Comparison of ENCODE assay signal across 19 cellular contexts in the genomic region with DNA sequence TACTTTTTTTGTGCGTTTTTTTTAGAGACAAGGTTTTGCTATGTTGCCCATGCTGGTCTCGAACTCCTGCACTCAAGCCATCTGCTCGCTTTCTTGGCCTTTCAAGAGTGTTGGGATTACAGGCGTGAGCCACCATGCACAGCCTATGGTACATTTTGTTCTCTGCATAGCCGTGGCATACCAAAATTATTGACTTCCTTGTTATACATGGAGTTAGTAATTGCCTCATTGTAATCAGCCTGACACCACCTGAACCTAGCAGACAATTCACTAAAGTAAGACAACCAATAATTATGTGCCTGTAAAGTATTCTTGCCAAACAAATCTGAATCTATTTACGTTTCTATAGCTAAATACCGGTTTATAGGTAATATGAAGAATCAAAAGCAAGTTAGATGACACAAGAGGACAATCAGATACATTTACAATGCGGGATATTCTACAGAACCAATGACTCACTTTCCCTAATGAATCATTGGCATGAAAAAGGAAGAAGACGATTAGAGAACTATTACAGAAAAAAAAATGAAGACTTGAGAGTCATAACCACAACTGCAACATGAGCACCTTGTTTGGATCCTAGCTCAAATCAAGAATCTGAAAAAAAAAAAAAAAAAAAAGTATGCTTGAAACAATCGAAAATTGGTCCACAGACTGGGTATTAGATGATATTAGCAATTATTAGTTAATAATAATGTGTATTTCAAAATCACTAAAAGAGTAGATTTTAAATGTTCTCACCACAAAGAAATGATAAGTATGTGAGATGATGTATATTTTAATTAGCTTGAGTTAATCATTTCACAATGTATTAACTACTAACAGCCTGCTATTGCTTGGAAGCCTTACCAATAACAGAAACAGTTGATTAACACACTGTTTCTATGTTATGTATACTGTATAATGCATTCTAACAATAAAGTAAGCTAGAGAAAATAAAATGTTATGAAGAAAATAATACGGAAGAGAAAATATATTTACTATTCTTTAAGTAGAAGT. TPM values are rescaled to one million over a fixed set of nuclear protein-coding genes. Genes with fewer than 3 reads are reported as not detected.
DNase-seq lines count a peak whose midpoint lies in the region; ATAC-seq and TF ChIP-seq lines count a peak whose summit lies in the region.
"Had no signal": no experiment of that assay in that cellular context is flagged by ENCODE, and none has a peak within 500 bp of the region (broad histone marks: within the 10 kb centered on the region; RNA-seq: fewer than 3 reads in every experiment).

No MANE protein-coding gene starts in this region.

- H3K79me2 ChIP-seq in GM23248 (ENCODE audit: insufficient read depth) (no peaks in the 10 kb centered on the region), Loucy (ENCODE audit: insufficient read depth, low read length) (no peaks in the 10 kb centered on the region)

- no peaks in the 10 kb centered on the region for H3K9me3 ChIP-seq in GM23248 (ENCODE audit: low read depth)
- no peaks in the 10 kb centered on the region for H3K9me3 ChIP-seq in Loucy (ENCODE audit: insufficient read depth, low read depth, low read length)
- H3K9me3 ChIP-seq in lower lobe of right lung: no peaks in the 10 kb centered on the region
- H3K9me3 ChIP-seq: BLaER1, esophagus muscularis mucosa, MG63, psoas muscle had no signal

- no peaks in the 10 kb centered on the region for H3F3A ChIP-seq in GM23248 (ENCODE audit: insufficient read depth)
- no peaks in the 10 kb centered on the region for H3F3A ChIP-seq in Loucy (ENCODE audit: low read depth)

- no peak for ATAC-seq in lower lobe of right lung
- ATAC-seq: psoas muscle had no signal

- TF ChIP-seq CTCF in Loucy (conservative IDR thresholded peaks at IDR 0.05; ENCODE audit: low read length) (no peak), astrocyte of the cerebellum (IDR thresholded peaks at IDR 0.05; ENCODE audit: low read depth, low read length, missing control alignments) (no peak), lower lobe of right lung (IDR thresholded peaks at IDR 0.05) (no peak)

- no peak overlapping the region for H3K9ac ChIP-seq in GM23248
- H3K9ac ChIP-seq in Loucy (ENCODE audit: low read depth, low read length, poor library complexity, severe bottlenecking): no peak overlapping the region
- H3K9ac ChIP-seq: BLaER1 had no signal

- H3K9me2 ChIP-seq in GM23248 (ENCODE audit: insufficient read depth) (no peaks in the 10 kb centered on the region), Loucy (replicated peaks; ENCODE audit: low read depth, low read length) (no peaks in the 10 kb centered on the region)

- H3K4me2 ChIP-seq in GM23248 (ENCODE audit: unreplicated experiment) (no peak overlapping the region), Loucy (ENCODE audit: low read depth, low read length, poor library complexity, severe bottlenecking) (no peak overlapping the region)
- H3K4me2 ChIP-seq: BLaER1 had no signal

- WGBS in GM23248 (ENCODE audit: low coverage in 1 of 2, low lambda C conversion rate in 2 of 2, missing lambda C conversion rate in 2 of 2), 2 experiments: 28 to 38% methylated on average over 11 of the region's 11 CpGs

- no peaks in the 10 kb centered on the region for H3K4me1 ChIP-seq in GM23248 (ENCODE audit: insufficient read depth)
- H3K4me1 ChIP-seq in Loucy (ENCODE audit: insufficient read depth, low read length, poor library complexity, severe bottlenecking): no peaks in the 10 kb centered on the region
- no peaks in the 10 kb centered on the region for H3K4me1 ChIP-seq in lower lobe of right lung
- H3K4me1 ChIP-seq: BLaER1, esophagus muscularis mucosa, psoas muscle had no signal

- in situ Hi-C loops in GM23248 (cut with MboI): no loop called here
- in situ Hi-C loops in astrocyte of the cerebellum (cut with HindIII; ENCODE audit: low sequenced_read_pairs): no loop called here

- H3K4me3 ChIP-seq in GM23248 (no peak overlapping the region), Loucy (ENCODE audit: low read length, poor library complexity, severe bottlenecking) (no peak overlapping the region), astrocyte of the cerebellum (ENCODE audit: low read depth, low read length) (no peak overlapping the region), lower lobe of right lung (no peak overlapping the region)
- H3K4me3 ChIP-seq: BLaER1, esophagus muscularis mucosa, MG63, psoas muscle had no signal

- H4K20me1 ChIP-seq in GM23248 (ENCODE audit: insufficient read depth) (no peaks in the 10 kb centered on the region), Loucy (ENCODE audit: insufficient read depth, low read length, poor library complexity, severe bottlenecking) (no peaks in the 10 kb centered on the region)
- H4K20me1 ChIP-seq: BLaER1 had no signal

- intact Hi-C loops in lower lobe of right lung (cut with DNase I): no loop called here

- no peak overlapping the region for H2AFZ ChIP-seq in GM23248
- H2AFZ ChIP-seq in Loucy (ENCODE audit: low read length): 0 out of 2 replicates have a peak overlapping the region, but pooled peaks have one; percentile 4

- H3K27ac ChIP-seq in GM23248: no peak overlapping the region
- H3K27ac ChIP-seq in lower lobe of right lung: no peak overlapping the region
- H3K27ac ChIP-seq: BLaER1, esophagus muscularis mucosa, psoas muscle had no signal

- H3K27me3 ChIP-seq in GM23248 (replicated peaks; ENCODE audit: insufficient read depth): no peaks in the 10 kb centered on the region
- H3K27me3 ChIP-seq in Loucy (ENCODE audit: insufficient read depth, low read length, poor library complexity, severe bottlenecking): no peaks in the 10 kb centered on the region
- no peaks in the 10 kb centered on the region for H3K27me3 ChIP-seq in lower lobe of right lung (ENCODE audit: low read depth)
- H3K27me3 ChIP-seq: BLaER1, esophagus muscularis mucosa, MG63 had no signal

- DNase-seq in GM23248 (peak; percentile 8), astrocyte of the cerebellum (ENCODE audit: low read depth) (peak; percentile 59), kidney tubule cell (ENCODE audit: low spot score) (peak; percentile 87), epidermal melanocyte (ENCODE audit: insufficient read length, low spot score) (no peak), NCI-H187 (lab: John Stamatoyannopoulos, UW) (no peak), lower lobe of right lung (no peak)
- DNase-seq: activated CD4-positive, alpha-beta T cell treated with anti-CD3 and anti-CD28 coated beads, Interleukin-2, amount 50 U/mL, for 4 hours; activated naive CD4-positive, alpha-beta T cell treated with anti-CD3 and anti-CD28 coated beads, Interleukin-2, amount 50 U/mL, for 16 hours; activated T-cell treated with anti-CD3 and anti-CD28 coated beads for 4 hours; islet precursor cell; MG63; NCI-H524; nephron progenitor cell; psoas muscle had no signal

- H3K36me3 ChIP-seq in GM23248 (ENCODE audit: low read depth) (no peaks in the 10 kb centered on the region), Loucy (ENCODE audit: insufficient read depth, low read length) (no peaks in the 10 kb centered on the region), lower lobe of right lung (no peaks in the 10 kb centered on the region)
- H3K36me3 ChIP-seq: BLaER1, esophagus muscularis mucosa, MG63 had no signal

RNA-seq across cellular contexts. Expression of gene GUCA1C, which starts 7.1 kb away (rescaled TPM):
- not detected in 2 replicates for total RNA-seq in GM23248 (2014; rRNA removed; shearing (Covaris generic))
- not detected in 2 replicates for polyA plus RNA-seq in GM23248 (2016; fragmentation: Nextera tagmentation; extraction: Ambion mirVana)
- not detected for total RNA-seq in lower lobe of right lung
- total RNA-seq: dermis microvascular lymphatic vessel endothelial cell, esophagus muscularis mucosa, HT-29, psoas muscle had no signal
- polyA plus RNA-seq: psoas muscle had no signal

Comparison
In these comparisons a context has a peak if more than half of its experiments do, and no peak if none do; other contexts are left out.
1. DNase-seq: peak in GM23248 (single experiment), astrocyte of the cerebellum (single experiment) and kidney tubule cell (single experiment); none in epidermal melanocyte (single experiment), NCI-H187 (0 of 2) and lower lobe of right lung (single experiment).